In the genomic region with DNA sequence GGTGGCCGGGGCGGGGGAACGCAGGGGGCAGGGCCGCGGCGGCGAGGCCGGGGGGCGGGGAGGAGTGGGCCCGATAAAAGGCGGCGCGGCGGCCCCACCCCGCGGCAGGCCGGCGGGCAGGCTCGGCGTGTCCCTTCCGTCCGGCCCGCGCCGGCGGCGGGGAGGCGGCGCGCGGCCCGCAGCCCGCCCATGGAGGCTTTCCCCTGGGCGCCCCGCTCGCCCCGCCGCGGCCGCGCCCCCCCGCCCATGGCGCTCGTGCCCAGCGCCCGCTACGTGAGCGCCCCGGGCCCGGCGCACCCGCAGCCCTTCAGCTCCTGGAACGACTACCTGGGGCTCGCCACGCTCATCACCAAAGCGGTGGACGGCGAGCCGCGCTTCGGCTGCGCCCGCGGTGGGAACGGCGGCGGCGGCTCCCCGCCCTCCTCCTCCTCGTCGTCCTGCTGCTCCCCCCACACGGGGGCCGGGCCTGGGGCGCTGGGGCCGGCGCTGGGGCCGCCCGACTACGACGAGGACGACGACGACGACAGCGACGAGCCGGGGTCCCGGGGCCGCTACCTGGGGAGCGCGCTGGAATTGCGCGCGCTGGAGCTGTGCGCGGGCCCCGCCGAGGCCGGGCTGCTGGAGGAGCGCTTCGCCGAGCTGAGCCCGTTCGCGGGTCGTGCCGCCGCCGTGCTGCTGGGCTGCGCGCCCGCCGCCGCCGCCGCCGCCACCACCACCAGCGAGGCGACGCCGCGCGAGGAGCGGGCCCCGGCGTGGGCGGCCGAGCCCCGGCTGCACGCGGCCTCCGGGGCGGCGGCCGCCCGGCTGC, we compare ENCODE assay signal across 2 cellular contexts.
TF ChIP-seq lines count a peak whose summit lies in the region.

A gene with protein sequence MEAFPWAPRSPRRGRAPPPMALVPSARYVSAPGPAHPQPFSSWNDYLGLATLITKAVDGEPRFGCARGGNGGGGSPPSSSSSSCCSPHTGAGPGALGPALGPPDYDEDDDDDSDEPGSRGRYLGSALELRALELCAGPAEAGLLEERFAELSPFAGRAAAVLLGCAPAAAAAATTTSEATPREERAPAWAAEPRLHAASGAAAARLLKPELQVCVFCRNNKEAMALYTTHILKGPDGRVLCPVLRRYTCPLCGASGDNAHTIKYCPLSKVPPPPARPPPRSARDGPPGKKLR (plus strand): TSS at position 102 of the 808 bp plus-strand sequence. CDS start 88 bp downstream, at position 190.

TF ChIP-seq in WTC11, 78 proteins besides CTCF, POLR2A, EP300 and RAD21 (continues in another document):
- no peak for TF ChIP-seq ETV6 (CRISPR knock-in tag; IDR thresholded peaks at IDR 0.05)
- TF ChIP-seq SOX15 (CRISPR knock-in tag; IDR thresholded peaks at IDR 0.05) = no peak
- TF ChIP-seq NFATC4 (CRISPR knock-in tag; IDR thresholded peaks at IDR 0.05) = no peak
- TF ChIP-seq NFYB (CRISPR knock-in tag; conservative IDR thresholded peaks at IDR 0.05; ENCODE audit: low read depth) = no peak
- TF ChIP-seq, protein P1, sequence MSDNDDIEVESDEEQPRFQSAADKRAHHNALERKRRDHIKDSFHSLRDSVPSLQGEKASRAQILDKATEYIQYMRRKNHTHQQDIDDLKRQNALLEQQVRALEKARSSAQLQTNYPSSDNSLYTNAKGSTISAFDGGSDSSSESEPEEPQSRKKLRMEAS (CRISPR knock-in tag; IDR thresholded peaks at IDR 0.05) = no peak
- TF ChIP-seq ZNF317 (CRISPR knock-in tag; IDR thresholded peaks at IDR 0.05; ENCODE audit: borderline replicate concordance, low read depth) = no peak
- TF ChIP-seq SMAD3 (CRISPR knock-in tag; IDR thresholded peaks at IDR 0.05; ENCODE audit: borderline replicate concordance) = no peak
- TF ChIP-seq, protein P2, sequence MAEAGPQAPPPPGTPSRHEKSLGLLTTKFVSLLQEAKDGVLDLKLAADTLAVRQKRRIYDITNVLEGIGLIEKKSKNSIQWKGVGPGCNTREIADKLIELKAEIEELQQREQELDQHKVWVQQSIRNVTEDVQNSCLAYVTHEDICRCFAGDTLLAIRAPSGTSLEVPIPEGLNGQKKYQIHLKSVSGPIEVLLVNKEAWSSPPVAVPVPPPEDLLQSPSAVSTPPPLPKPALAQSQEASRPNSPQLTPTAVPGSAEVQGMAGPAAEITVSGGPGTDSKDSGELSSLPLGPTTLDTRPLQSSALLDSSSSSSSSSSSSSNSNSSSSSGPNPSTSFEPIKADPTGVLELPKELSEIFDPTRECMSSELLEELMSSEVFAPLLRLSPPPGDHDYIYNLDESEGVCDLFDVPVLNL (CRISPR knock-in tag; IDR thresholded peaks at IDR 0.05; ENCODE audit: borderline replicate concordance, low read depth) = no peak
- TF ChIP-seq, protein P3, sequence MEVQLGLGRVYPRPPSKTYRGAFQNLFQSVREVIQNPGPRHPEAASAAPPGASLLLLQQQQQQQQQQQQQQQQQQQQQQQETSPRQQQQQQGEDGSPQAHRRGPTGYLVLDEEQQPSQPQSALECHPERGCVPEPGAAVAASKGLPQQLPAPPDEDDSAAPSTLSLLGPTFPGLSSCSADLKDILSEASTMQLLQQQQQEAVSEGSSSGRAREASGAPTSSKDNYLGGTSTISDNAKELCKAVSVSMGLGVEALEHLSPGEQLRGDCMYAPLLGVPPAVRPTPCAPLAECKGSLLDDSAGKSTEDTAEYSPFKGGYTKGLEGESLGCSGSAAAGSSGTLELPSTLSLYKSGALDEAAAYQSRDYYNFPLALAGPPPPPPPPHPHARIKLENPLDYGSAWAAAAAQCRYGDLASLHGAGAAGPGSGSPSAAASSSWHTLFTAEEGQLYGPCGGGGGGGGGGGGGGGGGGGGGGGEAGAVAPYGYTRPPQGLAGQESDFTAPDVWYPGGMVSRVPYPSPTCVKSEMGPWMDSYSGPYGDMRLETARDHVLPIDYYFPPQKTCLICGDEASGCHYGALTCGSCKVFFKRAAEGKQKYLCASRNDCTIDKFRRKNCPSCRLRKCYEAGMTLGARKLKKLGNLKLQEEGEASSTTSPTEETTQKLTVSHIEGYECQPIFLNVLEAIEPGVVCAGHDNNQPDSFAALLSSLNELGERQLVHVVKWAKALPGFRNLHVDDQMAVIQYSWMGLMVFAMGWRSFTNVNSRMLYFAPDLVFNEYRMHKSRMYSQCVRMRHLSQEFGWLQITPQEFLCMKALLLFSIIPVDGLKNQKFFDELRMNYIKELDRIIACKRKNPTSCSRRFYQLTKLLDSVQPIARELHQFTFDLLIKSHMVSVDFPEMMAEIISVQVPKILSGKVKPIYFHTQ (CRISPR knock-in tag; IDR thresholded peaks at IDR 0.05) = no peak
- TF ChIP-seq PRRX2 (CRISPR knock-in tag; IDR thresholded peaks at IDR 0.05) = no peak
- TF ChIP-seq EMX1 (CRISPR knock-in tag; IDR thresholded peaks at IDR 0.05) = no peak
- TF ChIP-seq, protein P4, sequence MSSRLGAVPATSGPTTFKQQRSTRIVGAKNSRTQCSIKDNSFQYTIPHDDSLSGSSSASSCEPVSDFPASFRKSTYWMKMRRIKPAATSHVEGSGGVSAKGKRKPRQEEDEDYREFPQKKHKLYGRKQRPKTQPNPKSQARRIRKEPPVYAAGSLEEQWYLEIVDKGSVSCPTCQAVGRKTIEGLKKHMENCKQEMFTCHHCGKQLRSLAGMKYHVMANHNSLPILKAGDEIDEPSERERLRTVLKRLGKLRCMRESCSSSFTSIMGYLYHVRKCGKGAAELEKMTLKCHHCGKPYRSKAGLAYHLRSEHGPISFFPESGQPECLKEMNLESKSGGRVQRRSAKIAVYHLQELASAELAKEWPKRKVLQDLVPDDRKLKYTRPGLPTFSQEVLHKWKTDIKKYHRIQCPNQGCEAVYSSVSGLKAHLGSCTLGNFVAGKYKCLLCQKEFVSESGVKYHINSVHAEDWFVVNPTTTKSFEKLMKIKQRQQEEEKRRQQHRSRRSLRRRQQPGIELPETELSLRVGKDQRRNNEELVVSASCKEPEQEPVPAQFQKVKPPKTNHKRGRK (CRISPR knock-in tag; IDR thresholded peaks at IDR 0.05; ENCODE audit: borderline replicate concordance) = no peak
- TF ChIP-seq, protein P5, sequence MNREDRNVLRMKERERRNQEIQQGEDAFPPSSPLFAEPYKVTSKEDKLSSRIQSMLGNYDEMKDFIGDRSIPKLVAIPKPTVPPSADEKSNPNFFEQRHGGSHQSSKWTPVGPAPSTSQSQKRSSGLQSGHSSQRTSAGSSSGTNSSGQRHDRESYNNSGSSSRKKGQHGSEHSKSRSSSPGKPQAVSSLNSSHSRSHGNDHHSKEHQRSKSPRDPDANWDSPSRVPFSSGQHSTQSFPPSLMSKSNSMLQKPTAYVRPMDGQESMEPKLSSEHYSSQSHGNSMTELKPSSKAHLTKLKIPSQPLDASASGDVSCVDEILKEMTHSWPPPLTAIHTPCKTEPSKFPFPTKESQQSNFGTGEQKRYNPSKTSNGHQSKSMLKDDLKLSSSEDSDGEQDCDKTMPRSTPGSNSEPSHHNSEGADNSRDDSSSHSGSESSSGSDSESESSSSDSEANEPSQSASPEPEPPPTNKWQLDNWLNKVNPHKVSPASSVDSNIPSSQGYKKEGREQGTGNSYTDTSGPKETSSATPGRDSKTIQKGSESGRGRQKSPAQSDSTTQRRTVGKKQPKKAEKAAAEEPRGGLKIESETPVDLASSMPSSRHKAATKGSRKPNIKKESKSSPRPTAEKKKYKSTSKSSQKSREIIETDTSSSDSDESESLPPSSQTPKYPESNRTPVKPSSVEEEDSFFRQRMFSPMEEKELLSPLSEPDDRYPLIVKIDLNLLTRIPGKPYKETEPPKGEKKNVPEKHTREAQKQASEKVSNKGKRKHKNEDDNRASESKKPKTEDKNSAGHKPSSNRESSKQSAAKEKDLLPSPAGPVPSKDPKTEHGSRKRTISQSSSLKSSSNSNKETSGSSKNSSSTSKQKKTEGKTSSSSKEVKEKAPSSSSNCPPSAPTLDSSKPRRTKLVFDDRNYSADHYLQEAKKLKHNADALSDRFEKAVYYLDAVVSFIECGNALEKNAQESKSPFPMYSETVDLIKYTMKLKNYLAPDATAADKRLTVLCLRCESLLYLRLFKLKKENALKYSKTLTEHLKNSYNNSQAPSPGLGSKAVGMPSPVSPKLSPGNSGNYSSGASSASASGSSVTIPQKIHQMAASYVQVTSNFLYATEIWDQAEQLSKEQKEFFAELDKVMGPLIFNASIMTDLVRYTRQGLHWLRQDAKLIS (CRISPR knock-in tag; IDR thresholded peaks at IDR 0.05; ENCODE audit: borderline replicate concordance) = no peak

TF ChIP-seq in endothelial cell of umbilical vein, 7 proteins besides CTCF, POLR2A, EP300 and RAD21:
- TF ChIP-seq, protein P1 (IDR thresholded peaks at IDR 0.05; ENCODE audit: insufficient read depth, insufficient read length) = no peak
- TF ChIP-seq MYC (IDR thresholded peaks at IDR 0.05; ENCODE audit: low read depth, low read length) = no peak
